ENCODE assay signal across 19 cellular contexts in genomic region chr2:167579826-167580225, GRCh38.
"Had no signal": no experiment of that assay in that cellular context is flagged by ENCODE, and none has a peak within 500 bp of the region (broad histone marks: within the 10 kb centered on the region; RNA-seq: fewer than 3 reads in every experiment).

No MANE protein-coding gene starts in this region.

- H3K4me1 ChIP-seq: body of pancreas, spleen, upper lobe of left lung had no signal

- H3K4me3 ChIP-seq: body of pancreas, cardiac muscle cell, lung, spleen, thoracic aorta, upper lobe of left lung had no signal

- DNase-seq: activated B cell treated with CpG ODN at 0.5 μM for 24 hours; activated CD4-positive, alpha-beta T cell treated with anti-CD3 and anti-CD28 coated beads for 36 hours; activated CD4-positive, alpha-beta T cell treated with anti-CD3 and anti-CD28 coated beads, Interleukin-2, amount 50 U/mL, for 48 hours; activated naive CD4-positive, alpha-beta T cell treated with Interleukin-2 at 50 U/mL for 16 hours; activated naive CD8-positive, alpha-beta T cell treated with anti-CD3 and anti-CD28 coated beads for 36 hours; activated T-cell treated with anti-CD3 and anti-CD28 coated beads, Interleukin-2, amount 50 U/mL, for 48 hours; body of pancreas; foreskin melanocyte; naive B cell; occipital lobe; spleen; stimulated activated CD4-positive, alpha-beta T cell treated with anti-CD3 and anti-CD28 coated beads, Interleukin-4, amount 100 ng/mL, for 24 hours; stimulated activated naive CD4-positive, alpha-beta T cell treated with Interleukin-2 at 50 U/mL for 16 hours; upper lobe of left lung had no signal

- H3K9me3 ChIP-seq: body of pancreas, spleen, thoracic aorta, upper lobe of left lung had no signal

- ATAC-seq: activated CD4-positive, alpha-beta T cell treated with anti-CD3 and anti-CD28 coated beads for 36 hours; body of pancreas; left lobe of liver had no signal

- H3K27ac ChIP-seq: body of pancreas, cardiac muscle cell, epithelial cell of prostate, spleen, thoracic aorta, upper lobe of left lung had no signal

- H3K27me3 ChIP-seq: body of pancreas, cardiac muscle cell, spleen, upper lobe of left lung had no signal

- H3K36me3 ChIP-seq: cardiac muscle cell, spleen, thoracic aorta, upper lobe of left lung had no signal
